In genomic region chr3:12553921-12554391, GRCh38 we compare ENCODE assay signal across 8 cellular contexts. TPM values are rescaled to one million over a fixed set of nuclear protein-coding genes. Genes with fewer than 3 reads are reported as not detected.
DNase-seq lines count a peak whose midpoint lies in the region; TF ChIP-seq lines count a peak whose summit lies in the region.

No MANE protein-coding gene starts in this region.

- no peak overlapping the region for H3K27ac ChIP-seq in breast epithelium
- H3K27ac ChIP-seq in liver (ENCODE audit: low read depth in 1 of 2, low read length in 2 of 2) = no peak overlapping the region
- peak overlapping the region in 3 of 4 donors; percentile 57 to 66 (median 61) for H3K27ac ChIP-seq in tibial nerve

- intact Hi-C loops in breast epithelium (cut with DNase I; ENCODE audit: low total_unique reads) = no loop called here

- H3K4me3 ChIP-seq in NT2/D1 (ENCODE audit: insufficient read length, low read depth) (peak overlapping the region; percentile 36), breast epithelium (peak overlapping the region; percentile 36 to 61 (median 48)), liver (ENCODE audit: low read depth in 1 of 3, low read length in 3 of 3) (peak overlapping the region; percentile 39 to 53 (median 42)), tibial nerve (peak overlapping the region; percentile 19 to 49 (median 34))

- peak; percentile 10 to 26 for DNase-seq in activated CD4-positive, alpha-beta T cell treated with anti-CD3 and anti-CD28 coated beads, Interleukin-2, amount 50 U/mL, for 48 hours
- no peak for DNase-seq in activated CD4-positive, alpha-beta T cell treated with anti-CD3 and anti-CD28 coated beads for 1 hour
- DNase-seq in NT2/D1 (ENCODE audit: low read depth, low spot score) = peak; percentile 27
- no peak for DNase-seq in breast epithelium (ENCODE audit: low spot score in 2 of 2)
- DNase-seq in tibial nerve (ENCODE audit: low spot score in 2 of 2) = no peak
- DNase-seq in iPS-NIHi11 (ENCODE audit: low spot score) = no peak
- DNase-seq in activated effector memory CD4-positive, alpha-beta T cell treated with Interleukin-2 at 50 U/mL for 16 hours = no peak

- H3K36me3 ChIP-seq in NT2/D1 (ENCODE audit: insufficient read depth, insufficient read length, low read length) (no peaks in the 10 kb centered on the region), breast epithelium (no peaks in the 10 kb centered on the region), liver (ENCODE audit: control insufficient read depth in 4 of 4, insufficient read depth in 3 of 4, low read depth in 1 of 4, low read length in 3 of 4) (no peaks in the 10 kb centered on the region), tibial nerve (no peaks in the 10 kb centered on the region)

- 6% methylated on average over 26 of the region's 26 CpGs for WGBS in liver
- WGBS in tibial nerve, 2 donors = 5 to 7% methylated on average over 26 of the region's 26 CpGs

- H3K9me3 ChIP-seq in NT2/D1 (ENCODE audit: insufficient read depth, low read length) = no peaks in the 10 kb centered on the region
- no peaks in the 10 kb centered on the region for H3K9me3 ChIP-seq in breast epithelium
- no peaks in the 10 kb centered on the region for H3K9me3 ChIP-seq in liver (ENCODE audit: control insufficient read depth in 4 of 4, low read length in 3 of 4)
- H3K9me3 ChIP-seq in tibial nerve = no peaks in the 10 kb centered on the region

- no peak for TF ChIP-seq EP300 in tibial nerve (IDR thresholded peaks at IDR 0.05)

- H3K27me3 ChIP-seq in NT2/D1 (ENCODE audit: insufficient read depth, insufficient read length) = peaks cover 41% of the 10 kb centered on the region
- H3K27me3 ChIP-seq in breast epithelium = peaks cover 0 to 17% of the 10 kb centered on the region in 2 donors
- H3K27me3 ChIP-seq in liver (ENCODE audit: control insufficient read depth in 4 of 4, insufficient read depth in 4 of 4, low read length in 3 of 4) = peaks cover 0 to 2% (median 0%) of the 10 kb centered on the region in 4 donors
- H3K27me3 ChIP-seq in tibial nerve = peaks cover 0 to 13% of the 10 kb centered on the region in 2 donors

- TF ChIP-seq POLR2A in breast epithelium (IDR thresholded peaks at IDR 0.05) (no peak), tibial nerve (IDR thresholded peaks at IDR 0.05) (no peak)

- TF ChIP-seq RAD21 in liver (IDR thresholded peaks at IDR 0.05) = no peak

- no peak for TF ChIP-seq CTCF in breast epithelium (IDR thresholded peaks at IDR 0.05)
- no peak for TF ChIP-seq CTCF in liver (IDR thresholded peaks at IDR 0.05; ENCODE audit: low read depth, low read length, missing input control)
- TF ChIP-seq CTCF in tibial nerve (IDR thresholded peaks at IDR 0.05) = no peak

- H3K9ac ChIP-seq in NT2/D1 (ENCODE audit: insufficient read length, low read depth) (peak overlapping the region; percentile 54), liver (ENCODE audit: low read depth in 1 of 2, low read length in 2 of 2) (peak overlapping the region in 1 of 2 donors; percentile 15)

- no peaks in the 10 kb centered on the region for H3K4me1 ChIP-seq in NT2/D1 (ENCODE audit: insufficient read depth, insufficient read length)
- H3K4me1 ChIP-seq in breast epithelium = peaks cover 0 to 7% of the 10 kb centered on the region in 2 donors
- H3K4me1 ChIP-seq in liver (ENCODE audit: control insufficient read depth in 4 of 4, insufficient read depth in 4 of 4, low read length in 3 of 4) = peaks cover 0 to 23% (median 18%) of the 10 kb centered on the region in 4 donors
- H3K4me1 ChIP-seq in tibial nerve = peaks cover 0 to 43% (median 15%) of the 10 kb centered on the region in 4 donors

TF ChIP-seq in liver, 16 proteins besides CTCF, POLR2A, EP300 and RAD21:
- TF ChIP-seq ZBTB33 (IDR thresholded peaks at IDR 0.05) = no peak
- no peak for TF ChIP-seq MAX (IDR thresholded peaks at IDR 0.05)
- TF ChIP-seq HNF4A (conservative IDR thresholded peaks at IDR 0.05) = no peak
- TF ChIP-seq HNF4G (IDR thresholded peaks at IDR 0.05) = no peak
- no peak for TF ChIP-seq YY1 (IDR thresholded peaks at IDR 0.05)
- TF ChIP-seq ATF3 (IDR thresholded peaks at IDR 0.05) = no peak
- no peak for TF ChIP-seq RXRA (IDR thresholded peaks at IDR 0.05)
- TF ChIP-seq FOXA2 (IDR thresholded peaks at IDR 0.05) = no peak
- no peak for TF ChIP-seq JUND (IDR thresholded peaks at IDR 0.05)
- TF ChIP-seq SP1 (IDR thresholded peaks at IDR 0.05) = no peak
- TF ChIP-seq GABPA (IDR thresholded peaks at IDR 0.05 in 1 of 2, conservative IDR thresholded peaks at IDR 0.05 in 1 of 2) = no peak
- TF ChIP-seq REST (IDR thresholded peaks at IDR 0.05) = no peak
- no peak for TF ChIP-seq EGR1 (IDR thresholded peaks at IDR 0.05; ENCODE audit: low read depth in 2 of 2)
- TF ChIP-seq NR2F2 (IDR thresholded peaks at IDR 0.05) = no peak
- TF ChIP-seq TAF1 (conservative IDR thresholded peaks at IDR 0.05) = no peak
- TF ChIP-seq FOXA1 (IDR thresholded peaks at IDR 0.05) = no peak

RNA-seq across cellular contexts. Expression of gene MKRN2, which starts 2.9 kb away (rescaled TPM):
- 10 to 100 TPM; 34.7 to 37.3 (median 36.1) TPM for total RNA-seq in breast epithelium
- total RNA-seq in liver = 10 to 100 TPM; 12.9 to 17.3 TPM
- polyA plus RNA-seq in liver = 10 to 100 TPM in 1 of 2 donors, 1 to 10 TPM in 1; 6.1 to 10.5 TPM
- 10 to 100 TPM; 35.5 to 49.4 (median 45.3) TPM for total RNA-seq in tibial nerve

RNA-seq across cellular contexts. Expression of gene MKRN2OS, which starts 8.7 kb away (rescaled TPM):
- total RNA-seq in breast epithelium (1 to 10 TPM in 2 of 3 donors, not detected in 1; 1.0 to 3.6 TPM), liver (under 1 TPM; 0.17 to 0.42 TPM), tibial nerve (not detected)
- polyA plus RNA-seq in liver = under 1 TPM; 0.06 to 0.17 TPM

Comparison
In these comparisons a context has a peak if more than half of its experiments do, and no peak if none do; other contexts are left out.
1. DNase-seq: peak in activated CD4-positive, alpha-beta T cell treated with anti-CD3 and anti-CD28 coated beads, Interleukin-2, amount 50 U/mL, for 48 hours (2 of 2) and NT2/D1 (single experiment); none in activated CD4-positive, alpha-beta T cell treated with anti-CD3 and anti-CD28 coated beads for 1 hour (single experiment), breast epithelium (0 of 2), tibial nerve (0 of 2), iPS-NIHi11 (single experiment) and activated effector memory CD4-positive, alpha-beta T cell treated with Interleukin-2 at 50 U/mL for 16 hours (single experiment).
2. H3K27ac ChIP-seq: peak in tibial nerve (3 of 4); none in breast epithelium (0 of 2) and liver (0 of 2).
3. Peak in every context shown above with its lines, with median percentiles within 50 percentile points of each other: H3K4me3 ChIP-seq.